Comparison of ENCODE assay signal across 1 cellular context in genomic region chr9:38079410-38080105, GRCh38.
TF ChIP-seq lines count a peak whose summit lies in the region.

No MANE protein-coding gene starts in this region.

TF ChIP-seq in GM12878, 131 proteins besides CTCF, POLR2A, EP300 and RAD21:
- no peak for TF ChIP-seq SKIL (IDR thresholded peaks at IDR 0.05; ENCODE audit: low read depth, poor library complexity, severe bottlenecking)
- TF ChIP-seq SPI1 (IDR thresholded peaks at IDR 0.05; ENCODE audit: borderline replicate concordance, insufficient read depth, low read depth, low read length), result 0 out of 2 replicates have a peak, but pooled peaks have one; percentile 4
TF ChIP-seq in GM12878: peak in this region for 1.
